Comparison of ENCODE assay signal across 13 cellular contexts in genomic region chr5:80466669-80467485, GRCh38. TPM values are rescaled to one million over a fixed set of nuclear protein-coding genes. Genes with fewer than 3 reads are reported as not detected.
DNase-seq lines count a peak whose midpoint lies in the region; ATAC-seq and TF ChIP-seq lines count a peak whose summit lies in the region.
"Had no signal": no experiment of that assay in that cellular context is flagged by ENCODE, and none has a peak within 500 bp of the region (broad histone marks: within the 10 kb centered on the region; RNA-seq: fewer than 3 reads in every experiment).

No MANE protein-coding gene starts in this region.

- WGBS in right cardiac atrium, result 62% methylated on average over 4 of the region's 4 CpGs

- H3K36me3 ChIP-seq in ACC112 (ENCODE audit: insufficient read depth, low read length), result peaks cover 24% of the 10 kb centered on the region

- peaks cover 6% of the 10 kb centered on the region for H3K4me1 ChIP-seq in ACC112 (ENCODE audit: control insufficient read depth, insufficient read depth, low read length, unreplicated experiment)
- no peaks in the 10 kb centered on the region for H3K4me1 ChIP-seq in right cardiac atrium (ENCODE audit: control insufficient read depth, insufficient read depth, low read length)

- DNase-seq in HT-29 (ENCODE audit: low spot score) (peak; percentile 68), astrocyte of the spinal cord (ENCODE audit: low read depth, low spot score) (peak; percentile 34), right cardiac atrium (no peak), inferior parietal cortex (ENCODE audit: extremely low spot score) (no peak)
- DNase-seq in activated CD8-positive, alpha-beta memory T cell treated with anti-CD3 and anti-CD28 coated beads, Interleukin-2, amount 50 U/mL, for 48 hours, result no peak
- DNase-seq: activated CD4-positive, CD25-positive, alpha-beta regulatory T cell treated with anti-CD3 and anti-CD28 coated beads, Interleukin-2, amount 50 U/mL, for 72 hours; activated gamma-delta T cell; GDM1; NCI-H2029 treated with DMSO at 0.1 percent for 48 hours had no signal

- TF ChIP-seq CTCF in astrocyte of the spinal cord (IDR thresholded peaks at IDR 0.05; ENCODE audit: low read depth, low read length), result no peak

- in situ Hi-C loops in astrocyte of the spinal cord (cut with HindIII; ENCODE audit: low sequenced_read_pairs), result no loop called here

- no peak overlapping the region for H3K4me3 ChIP-seq in ACC112 (ENCODE audit: low read depth, low read length)
- no peak overlapping the region for H3K4me3 ChIP-seq in astrocyte of the spinal cord (ENCODE audit: low read depth, low read length)
- H3K4me3 ChIP-seq in right cardiac atrium (ENCODE audit: low read length), result no peak overlapping the region
- H3K4me3 ChIP-seq: thoracic aorta had no signal

- H3K27me3 ChIP-seq in ACC112 (ENCODE audit: insufficient read depth, low read length) (no peaks in the 10 kb centered on the region), right cardiac atrium (ENCODE audit: control insufficient read depth, insufficient read depth) (no peaks in the 10 kb centered on the region)

- ATAC-seq in right cardiac atrium, result peak; percentile 55 to 68
- ATAC-seq in GM18867 (IDR thresholded peaks at IDR 0.05; ENCODE audit: unreplicated experiment), result no peak
- no peak for ATAC-seq in HG02981 (IDR thresholded peaks at IDR 0.05; ENCODE audit: unreplicated experiment)

- peaks cover 2% of the 10 kb centered on the region for H3K9me3 ChIP-seq in right cardiac atrium (ENCODE audit: control insufficient read depth, low read length)

- intact Hi-C loops in right cardiac atrium (cut with DNase I), result no loop called here

- no peak overlapping the region for H2AFZ ChIP-seq in ACC112 (ENCODE audit: low read length, unreplicated experiment)

- H3K79me2 ChIP-seq in ACC112 (ENCODE audit: control insufficient read depth, insufficient read depth, low read length, unreplicated experiment), result no peaks in the 10 kb centered on the region

- peak overlapping the region; percentile 25; the same call in 1 of the 2 replicates for H3K27ac ChIP-seq in ACC112 (ENCODE audit: low read depth, low read length)
- H3K27ac ChIP-seq in right cardiac atrium (ENCODE audit: low read length), result no peak overlapping the region
- H3K27ac ChIP-seq: thoracic aorta had no signal

RNA-seq across cellular contexts. Expression of gene FAM151B, which starts 21.0 kb away (rescaled TPM):
- 1.5 and 1.6 TPM in 2 replicates for total RNA-seq in HT-29 (2014; rRNA removed; shearing (Covaris generic))
- 1 to 10 TPM; 2.0 to 3.4 (median 2.3) TPM for total RNA-seq in right cardiac atrium
- polyA plus RNA-seq in right cardiac atrium, result 0.59 TPM

RNA-seq across cellular contexts. Expression of gene ZFYVE16, which starts 59.0 kb away (rescaled TPM):
- total RNA-seq in HT-29 (2014; rRNA removed; shearing (Covaris generic)), result 4.5 and 4.9 TPM in 2 replicates
- 10 to 100 TPM; 42.6 to 50.9 (median 46.9) TPM for total RNA-seq in right cardiac atrium
- polyA plus RNA-seq in right cardiac atrium, result 20.1 TPM

Comparison
In these comparisons a context has a peak if more than half of its experiments do, and no peak if none do; other contexts are left out.
1. DNase-seq: peak in HT-29 (single experiment) and astrocyte of the spinal cord (single experiment); none in right cardiac atrium (0 of 3), inferior parietal cortex (single experiment) and activated CD8-positive, alpha-beta memory T cell treated with anti-CD3 and anti-CD28 coated beads, Interleukin-2, amount 50 U/mL, for 48 hours (single experiment).
2. ATAC-seq: peak in right cardiac atrium (2 of 2); none in GM18867 (single experiment) and HG02981 (single experiment).